Comparison of ENCODE assay signal across 33 cellular contexts in genomic region chr12:92248977-92249376, GRCh38.
"Had no signal": no experiment of that assay in that cellular context is flagged by ENCODE, and none has a peak within 500 bp of the region (broad histone marks: within the 10 kb centered on the region; RNA-seq: fewer than 3 reads in every experiment).

No MANE protein-coding gene starts in this region.

- H3K36me3 ChIP-seq: adrenal gland, breast epithelium, MG63, SJSA1 had no signal

- H3K27me3 ChIP-seq: adrenal gland, body of pancreas, breast epithelium, MG63, SJSA1 had no signal

- H3K4me3 ChIP-seq: adrenal gland, body of pancreas, breast epithelium, K562, MG63, SJSA1 had no signal

- H3K4me1 ChIP-seq: SJSA1 had no signal

- H3K9me3 ChIP-seq: adrenal gland, body of pancreas, breast epithelium, MG63, SJSA1 had no signal

- H3K27ac ChIP-seq: adrenal gland, body of pancreas, SJSA1, VCaP had no signal

- DNase-seq: activated CD4-positive, alpha-beta memory T cell treated with anti-CD3 and anti-CD28 coated beads, Interleukin-2, amount 10 ng/mL, durations not matched to agents 7 days and 5 days; activated CD4-positive, alpha-beta T cell treated with anti-CD3 and anti-CD28 coated beads for 1 hour; activated CD4-positive, alpha-beta T cell treated with anti-CD3 and anti-CD28 coated beads for 48 hours; activated CD4-positive, CD25-positive, alpha-beta regulatory T cell; activated effector memory CD4-positive, alpha-beta T cell treated with anti-CD3 and anti-CD28 coated beads, Interleukin-2, amount 50 U/mL, for 16 hours; activated naive CD4-positive, alpha-beta T cell; activated naive CD4-positive, alpha-beta T cell treated with anti-CD3 and anti-CD28 coated beads, Interleukin-2, amount 50 U/mL, for 16 hours; activated naive CD8-positive, alpha-beta T cell treated with anti-CD3 and anti-CD28 coated beads, Interleukin-2, amount 10 ng/mL, durations not matched to agents 7 days and 5 days; activated T-cell treated with anti-CD3 and anti-CD28 coated beads, Interleukin-2, amount 50 U/mL, for 1 hour; activated T-cell treated with anti-CD3 and anti-CD28 coated beads, Interleukin-2, amount 50 U/mL, for 72 hours; adrenal gland; body of pancreas; central memory CD4-positive, alpha-beta T cell; IMR-90; MG63; MV-4-11; NCI-H1092; NCI-H1436 treated with DMSO at 0.1 percent for 48 hours; NCI-H1694 treated with DMSO at 0.1 percent for 48 hours; NCI-H2029; NCI-H345; NCI-H524 treated with DMSO at 0.1 percent for 48 hours; SHP77 treated with DMSO at 0.1 percent for 48 hours; T-cell; T-helper 2 cell; T-helper 9 cell had no signal

- ATAC-seq: activated T-cell treated with anti-CD3 and anti-CD28 coated beads, Interleukin-2, amount 50 U/mL, for 72 hours; activated T-helper 17 cell treated with anti-CD3 and anti-CD28 coated beads, Interleukin-2, amount 50 U/mL, for 72 hours; body of pancreas; K562; Panc1; SK-N-SH treated with all-trans-retinoic acid at 6 μM for 48 hours; T-cell had no signal
